26 cellular contexts compared by ENCODE assay signal in genomic region chr6:106287215-106287614, GRCh38. TPM values are rescaled to one million over a fixed set of nuclear protein-coding genes. Genes with fewer than 3 reads are reported as not detected.
A peak's percentile ranks its signal among the peaks of the same experiment; 100 is the strongest.
DNase-seq lines count a peak whose midpoint lies in the region; ATAC-seq, FAIRE-seq and TF ChIP-seq lines count a peak whose summit lies in the region.
"Had no signal": no experiment of that assay in that cellular context is flagged by ENCODE, and none has a peak within 500 bp of the region (broad histone marks: within the 10 kb centered on the region; RNA-seq: fewer than 3 reads in every experiment).

No MANE protein-coding gene starts in this region.

- no peaks in the 10 kb centered on the region for H3K9me3 ChIP-seq in CD8-positive, alpha-beta memory T cell (ENCODE audit: low read length)
- no peaks in the 10 kb centered on the region for H3K9me3 ChIP-seq in right lobe of liver
- H3K9me3 ChIP-seq: ascending aorta, MG63 had no signal

- H3K4me1 ChIP-seq in mesendoderm (ENCODE audit: control insufficient read depth, low read depth, low read length) (peaks cover 9% of the 10 kb centered on the region), right lobe of liver (no peaks in the 10 kb centered on the region)
- H3K4me1 ChIP-seq in CD8-positive, alpha-beta memory T cell (ENCODE audit: insufficient read depth, low read length), result no peaks in the 10 kb centered on the region
- H3K4me1 ChIP-seq: ascending aorta had no signal

- peaks cover 7% of the 10 kb centered on the region for H3K9me3 Mint-ChIP-seq in chondrocyte (ENCODE audit: low read depth)
- no peaks in the 10 kb centered on the region for H3K9me3 Mint-ChIP-seq in CD8-positive, alpha-beta memory T cell

- CTCF ChIA-PET in CD8-positive, alpha-beta memory T cell (lab: Charles Lee), result no interaction called here

- no peak overlapping the region for H2BK5ac ChIP-seq in mesendoderm (ENCODE audit: low read length)

- H3K27me3 ChIP-seq in mesendoderm (ENCODE audit: insufficient read depth, low read length, poor library complexity) (no peaks in the 10 kb centered on the region), right lobe of liver (no peaks in the 10 kb centered on the region)
- no peaks in the 10 kb centered on the region for H3K27me3 ChIP-seq in CD8-positive, alpha-beta memory T cell (ENCODE audit: insufficient read depth, low read length, poor library complexity, severe bottlenecking)
- H3K27me3 ChIP-seq: ascending aorta, MG63 had no signal

- DNase-seq in EH (ENCODE audit: low read depth), result peak; percentile 21
- DNase-seq in chondrocyte (ENCODE audit: low spot score), result no peak
- DNase-seq in mesendoderm, result peak; percentile 66
- no peak for DNase-seq in CD8-positive, alpha-beta memory T cell
- no peak for DNase-seq in RCC 7860 (ENCODE audit: low spot score)
- no peak for DNase-seq in right lobe of liver
- DNase-seq: activated CD4-positive, alpha-beta T cell treated with anti-CD3 and anti-CD28 coated beads for 4 hours; activated CD8-positive, alpha-beta memory T cell treated with anti-CD3 and anti-CD28 coated beads, Interleukin-2, amount 10 ng/mL, durations not matched to agents 7 days and 5 days; activated naive CD4-positive, alpha-beta T cell treated with anti-CD3 and anti-CD28 coated beads, Interleukin-2, amount 50 U/mL, for 16 hours; cerebellar nuclear complex; COR-L47; DMS79 treated with DMSO at 0.1 percent for 48 hours; effector CD4-positive, alpha-beta T cell; GM23248; MG63; naive B cell; NCI-H1436 treated with DMSO at 0.1 percent for 48 hours; NCI-H2171; NCI-H69; right cardiac atrium; Right ventricle myocardium superior had no signal

- no peak overlapping the region for H2AK5ac ChIP-seq in mesendoderm (ENCODE audit: low read length)

- no peak overlapping the region for H4K8ac ChIP-seq in mesendoderm (ENCODE audit: low read depth, low read length)

- FAIRE-seq in RCC 7860 (lab: Jason Lieb, UNC), result no peak
- FAIRE-seq: A204.1 had no signal

- H3K56ac ChIP-seq in mesendoderm (ENCODE audit: low read length), result no peak overlapping the region

- H3K4me3 Mint-ChIP-seq in chondrocyte (ENCODE audit: unreplicated experiment), result no peak overlapping the region
- H3K4me3 Mint-ChIP-seq in CD8-positive, alpha-beta memory T cell, result no peak overlapping the region
- H3K4me3 Mint-ChIP-seq: activated CD8-positive, alpha-beta memory T cell treated with anti-CD3 and anti-CD28 coated beads, Interleukin-2, amount 10 ng/mL, durations not matched to agents 7 days and 5 days; naive B cell had no signal

- H2BK15ac ChIP-seq in mesendoderm (replicated peaks; ENCODE audit: low read depth), result no peak overlapping the region

- peaks cover 10% of the 10 kb centered on the region for H3K4me1 Mint-ChIP-seq in chondrocyte (ENCODE audit: low read depth)
- H3K4me1 Mint-ChIP-seq in CD8-positive, alpha-beta memory T cell, result peaks cover 32 to 53% (median 47%) of the 10 kb centered on the region in 3 donors

- no peaks in the 10 kb centered on the region for H3K27me3 Mint-ChIP-seq in chondrocyte (ENCODE audit: low read depth)
- no peaks in the 10 kb centered on the region for H3K27me3 Mint-ChIP-seq in CD8-positive, alpha-beta memory T cell
- H3K27me3 Mint-ChIP-seq: activated CD8-positive, alpha-beta memory T cell treated with anti-CD3 and anti-CD28 coated beads, Interleukin-2, amount 10 ng/mL, durations not matched to agents 7 days and 5 days; naive B cell had no signal

- no peak for TF ChIP-seq POLR2A in right lobe of liver (IDR thresholded peaks at IDR 0.05)

- no CpG with 5 or more reads among the region's 1 CpG for WGBS in mesendoderm (ENCODE audit: extremely low coverage, insufficient coverage, low lambda C conversion rate)
- WGBS in right lobe of liver (ENCODE audit: insufficient coverage, low coverage, low lambda C conversion rate, missing lambda C conversion rate), result 67% methylated on average over 1 of the region's 1 CpG

- peak overlapping the region; percentile 39 for H3K27ac ChIP-seq in mesendoderm (ENCODE audit: low read depth, low read length)
- no peak overlapping the region for H3K27ac ChIP-seq in CD8-positive, alpha-beta memory T cell (ENCODE audit: low read depth, low read length)
- no peak overlapping the region for H3K27ac ChIP-seq in right lobe of liver
- H3K27ac ChIP-seq: ascending aorta, GM23248, HL-60 had no signal

- intact Hi-C loops in right lobe of liver (cut with DNase I), result no loop called here

- H3K18ac ChIP-seq in mesendoderm (ENCODE audit: low read length), result peak overlapping the region; percentile 22

- no peak for TF ChIP-seq CTCF in chondrocyte (IDR thresholded peaks at IDR 0.05)
- no peak for TF ChIP-seq CTCF in right lobe of liver (IDR thresholded peaks at IDR 0.05)

- H3K79me2 ChIP-seq in mesendoderm (ENCODE audit: control insufficient read depth, insufficient read depth, low read length), result peaks cover 13% of the 10 kb centered on the region

- no peak overlapping the region for H3K4ac ChIP-seq in mesendoderm (ENCODE audit: low read depth, low read length)

- peak overlapping the region; percentile 63 for H3K27ac Mint-ChIP-seq in chondrocyte (ENCODE audit: unreplicated experiment)
- no peak overlapping the region for H3K27ac Mint-ChIP-seq in CD8-positive, alpha-beta memory T cell
- H3K27ac Mint-ChIP-seq: activated CD8-positive, alpha-beta memory T cell treated with anti-CD3 and anti-CD28 coated beads, Interleukin-2, amount 10 ng/mL, durations not matched to agents 7 days and 5 days had no signal

- no peak overlapping the region for H3K9ac ChIP-seq in mesendoderm (ENCODE audit: low read length)
- H3K9ac ChIP-seq: GM23248 had no signal

- no peak overlapping the region for H3K4me2 ChIP-seq in mesendoderm (ENCODE audit: low read length)

- peaks cover 9% of the 10 kb centered on the region for H3K79me1 ChIP-seq in mesendoderm (ENCODE audit: low read length)

- H4K5ac ChIP-seq in mesendoderm (ENCODE audit: low read length), result no peak overlapping the region

- peaks cover 17% of the 10 kb centered on the region for H3K36me3 Mint-ChIP-seq in chondrocyte (ENCODE audit: low read depth)
- peaks cover 15 to 21% (median 20%) of the 10 kb centered on the region in 3 donors for H3K36me3 Mint-ChIP-seq in CD8-positive, alpha-beta memory T cell

- ATAC-seq in SK-N-SH treated with all-trans-retinoic acid at 6 μM for 48 hours (peak; percentile 49; the same call in 2 of the 3 replicates), right lobe of liver (no peak), HG02623 (IDR thresholded peaks at IDR 0.05; ENCODE audit: unreplicated experiment) (no peak)
- ATAC-seq: activated CD8-positive, alpha-beta memory T cell treated with anti-CD3 and anti-CD28 coated beads, Interleukin-2, amount 10 ng/mL, durations not matched to agents 7 days and 5 days; right cardiac atrium had no signal

- H3K23ac ChIP-seq in mesendoderm (ENCODE audit: low read length), result no peak overlapping the region

- POLR2A ChIA-PET in CD8-positive, alpha-beta memory T cell (lab: Charles Lee), result no interaction called here

- H3K36me3 ChIP-seq in mesendoderm (ENCODE audit: control insufficient read depth, insufficient read depth, low read length) (no peaks in the 10 kb centered on the region), right lobe of liver (peaks cover 0 to 7% (median 2%) of the 10 kb centered on the region in 4 donors)
- H3K36me3 ChIP-seq in CD8-positive, alpha-beta memory T cell (ENCODE audit: insufficient read depth, low read length), result peaks cover 11% of the 10 kb centered on the region

- no peak overlapping the region for H3K4me3 ChIP-seq in mesendoderm (ENCODE audit: low read length)
- no peak overlapping the region for H3K4me3 ChIP-seq in CD8-positive, alpha-beta memory T cell (ENCODE audit: low read length)
- H3K4me3 ChIP-seq in right lobe of liver, result no peak overlapping the region
- H3K4me3 ChIP-seq: ascending aorta, GM23248, MG63 had no signal

- H2BK120ac ChIP-seq in mesendoderm (ENCODE audit: low read depth, low read length), result no peak overlapping the region

TF ChIP-seq in SK-N-SH treated with all-trans-retinoic acid at 6 μM for 48 hours, 23 proteins besides CTCF, POLR2A, EP300 and RAD21:
- no peak for TF ChIP-seq CSRNP3 (CRISPR knock-in tag; IDR thresholded peaks at IDR 0.05)
- peak; percentile 58 for TF ChIP-seq ISL1 (CRISPR knock-in tag; IDR thresholded peaks at IDR 0.05)

RNA-seq across cellular contexts. Expression of gene ATG5, which starts 38.3 kb away (rescaled TPM):
- total RNA-seq in chondrocyte (21.4 to 24.7 TPM (median 23.7 TPM) in 3 replicates), right lobe of liver (10 to 100 TPM; 12.8 to 27.8 (median 16.3) TPM)
- polyA plus RNA-seq in mesendoderm (2013, experiment 1 of 2), result 23.9 TPM
- polyA plus RNA-seq in mesendoderm (2013, experiment 2 of 2), result 25.5 TPM
- total RNA-seq in CD8-positive, alpha-beta memory T cell, result 10 to 100 TPM; 44.5 to 45.0 TPM
- polyA plus RNA-seq in CD8-positive, alpha-beta memory T cell, result 39.0 TPM

Comparison
In these comparisons a context has a peak if more than half of its experiments do, and no peak if none do; other contexts are left out.
1. DNase-seq: peak in EH (single experiment) and mesendoderm (single experiment); none in chondrocyte (single experiment), CD8-positive, alpha-beta memory T cell (0 of 5), RCC 7860 (single experiment) and right lobe of liver (0 of 3).